ENCODE assay signal across 9 cellular contexts in the genomic region with DNA sequence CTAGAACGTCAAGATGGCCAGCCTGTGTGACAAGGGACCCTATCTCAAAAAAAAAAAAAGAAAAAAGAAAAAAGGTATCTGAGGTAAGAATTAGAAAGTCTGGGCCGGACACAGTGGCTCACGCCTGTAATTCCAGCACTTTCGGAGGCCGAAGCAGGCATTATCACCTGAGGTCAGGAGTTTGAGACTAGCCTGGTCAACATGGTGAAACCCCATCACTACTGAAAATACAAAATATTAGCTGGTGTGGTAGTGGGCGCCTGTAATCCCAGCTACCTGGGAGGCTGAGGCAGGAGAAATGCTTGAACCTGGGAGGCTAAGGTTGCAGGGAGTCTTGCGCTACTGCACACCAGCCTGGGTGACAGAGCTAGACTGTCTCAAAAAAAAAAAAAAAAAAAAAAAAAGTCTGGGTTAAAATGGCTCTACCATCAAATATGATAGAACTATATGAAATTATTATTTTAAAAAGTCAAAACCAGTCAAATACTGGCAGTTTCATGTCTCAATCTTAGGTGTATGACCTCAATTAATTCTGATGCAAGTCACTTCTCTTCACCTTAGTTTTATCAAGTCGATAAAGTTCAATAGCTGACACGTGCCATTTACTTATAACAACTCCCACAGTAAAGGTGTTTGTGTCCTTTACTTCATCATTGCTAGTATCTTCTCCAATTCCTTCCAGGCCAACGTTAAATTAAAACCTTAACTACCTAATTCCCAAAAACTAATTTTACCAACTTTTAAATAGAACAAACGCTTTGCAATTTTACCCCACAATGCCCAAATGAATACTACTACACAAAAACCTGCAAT. TPM values are rescaled to one million over a fixed set of nuclear protein-coding genes. Genes with fewer than 3 reads are reported as not detected.
DNase-seq lines count a peak whose midpoint lies in the region; ATAC-seq, FAIRE-seq and TF ChIP-seq lines count a peak whose summit lies in the region.
"Had no signal": no experiment of that assay in that cellular context is flagged by ENCODE, and none has a peak within 500 bp of the region (broad histone marks: within the 10 kb centered on the region; RNA-seq: fewer than 3 reads in every experiment).

No MANE protein-coding gene starts in this region.

- peak overlapping the region; percentile 96 for H3K27ac ChIP-seq in A549

- no peaks in the 10 kb centered on the region for H3K27me3 ChIP-seq in mononuclear cell (ENCODE audit: insufficient read depth, low read length)

- no peak for TF ChIP-seq CTCF in A549 (IDR thresholded peaks at IDR 0.05)
- no peak for TF ChIP-seq CTCF in brain (conservative IDR thresholded peaks at IDR 0.05)

- H3K9me3 ChIP-seq in A549 (no peaks in the 10 kb centered on the region), mononuclear cell (ENCODE audit: low read depth, low read length) (no peaks in the 10 kb centered on the region)

- no peak for ATAC-seq in A549
- ATAC-seq in GM18909 (IDR thresholded peaks at IDR 0.05; ENCODE audit: poor library complexity, unreplicated experiment): no peak
- no peak for ATAC-seq in esophagus mucosa

- peak overlapping the region; percentile 99 to 100 (median 100) for H3K27ac Mint-ChIP-seq in brain

- H3K4me1 ChIP-seq in A549: peaks cover 19% of the 10 kb centered on the region; the same call in 2 of the 3 replicates
- peaks cover 24% of the 10 kb centered on the region for H3K4me1 ChIP-seq in mononuclear cell (ENCODE audit: insufficient read depth, low read length)

- no peak for TF ChIP-seq POLR2A in A549 (IDR thresholded peaks at IDR 0.05; ENCODE audit: low read length)

- H3K4me3 Mint-ChIP-seq in brain: peak overlapping the region; percentile 91 to 94 (median 92)

- CTCF ChIA-PET in A549 (lab: Yijun Ruan, JAX): no interaction called here

- H3K4me1 Mint-ChIP-seq in brain: peaks cover 66% of the 10 kb centered on the region

- DNase-seq in A549 (ENCODE audit: low read depth in 1 of 2, low spot score in 1 of 2): no peak
- DNase-seq in HT-29 (ENCODE audit: low spot score): peak; percentile 21
- DNase-seq in mucosa of gallbladder (ENCODE audit: low spot score): no peak
- no peak for DNase-seq in stimulated activated naive CD4-positive, alpha-beta T cell treated with Interleukin-2 at 50 U/mL for 16 hours (lab: John Stamatoyannopoulos, UW)

- no peak for TF ChIP-seq RAD21 in A549 (conservative IDR thresholded peaks at IDR 0.05 in 1 of 2, IDR thresholded peaks at IDR 0.05 in 1 of 2)

- WGBS in A549 (ENCODE audit: missing lambda C conversion rate): 44% methylated on average over 11 of the region's 11 CpGs

- H3K9me3 Mint-ChIP-seq in brain: peaks cover 0 to 8% (median 0%) of the 10 kb centered on the region in 5 experiments

- TF ChIP-seq EP300 in A549 (IDR thresholded peaks at IDR 0.05): no peak

- peak overlapping the region; percentile 85 for H3K4me2 ChIP-seq in A549

- H3K27me3 Mint-ChIP-seq in brain: peaks cover 16% of the 10 kb centered on the region

- FAIRE-seq in A549 (lab: Jason Lieb, UNC): no peak
- FAIRE-seq: GM18507 had no signal

- H3K4me3 ChIP-seq in A549 (peak overlapping the region; percentile 82), mononuclear cell (ENCODE audit: low read length) (peak overlapping the region; percentile 90)

- POLR2A ChIA-PET in A549 (lab: Yijun Ruan, JAX): interaction anchor here (0.5 to 0.7 kb wide), 2 partner anchors 508 to 944 kb away, joined by 4 to 8 read pairs; no protein-coding TSS in a partner anchor

- H3K36me3 Mint-ChIP-seq in brain: peaks cover 54% of the 10 kb centered on the region

TF ChIP-seq in A549, 52 proteins besides CTCF, POLR2A, EP300 and RAD21:
- no peak for TF ChIP-seq HOXB13 (CRISPR knock-in tag; IDR thresholded peaks at IDR 0.05; ENCODE audit: low read depth)
- TF ChIP-seq HEYL (CRISPR knock-in tag; IDR thresholded peaks at IDR 0.05): no peak
- TF ChIP-seq CHD2 (IDR thresholded peaks at IDR 0.05; ENCODE audit: low read length, partially characterized antibody): no peak
- TF ChIP-seq GATA3 (IDR thresholded peaks at IDR 0.05; ENCODE audit: borderline replicate concordance): no peak
- TF ChIP-seq ZSCAN20 (CRISPR knock-in tag; IDR thresholded peaks at IDR 0.05): no peak
- TF ChIP-seq ZC3H11A (IDR thresholded peaks at IDR 0.05): no peak
- no peak for TF ChIP-seq FOXS1 (CRISPR knock-in tag; IDR thresholded peaks at IDR 0.05)
- no peak for TF ChIP-seq RFX5 (IDR thresholded peaks at IDR 0.05)

RNA-seq across cellular contexts. Expression of a gene that starts 1.1 kb away (rescaled TPM):
- polyA plus RNA-seq in A549 (2011; rRNA removed) (4,926 and 5,033 TPM in 2 replicates), A549 (2017; fragmentation: RNase III; extraction: RNeasy Plus Mini Kit Qiagen cat#74134 plus additional on column Dnase treatment) (4,007 to 4,526 TPM (median 4,112 TPM) in 3 replicates), brain (ENCODE audit: insufficient read depth, low read depth, low replicate concordance) (2,515 TPM)
- 3,748 and 5,111 TPM in 2 replicates for polyA plus RNA-seq in A549 (2012; cell fraction: cytosol; rRNA removed)
- polyA plus RNA-seq in A549 (2012; cell fraction: nucleus; rRNA removed): 795 and 835 TPM in 2 replicates
- 509 and 570 TPM in 2 replicates for polyA minus RNA-seq in A549 (2011; rRNA and poly(A)+ RNA removed)
- 1,675 and 2,287 TPM in 2 replicates for total RNA-seq in HT-29 (2014; rRNA removed; shearing (Covaris generic))
- total RNA-seq in mononuclear cell (5,529 TPM), mucosa of gallbladder (1,128 TPM), esophagus mucosa (1,616 TPM)
